23 cellular contexts compared by ENCODE assay signal in the genomic region with DNA sequence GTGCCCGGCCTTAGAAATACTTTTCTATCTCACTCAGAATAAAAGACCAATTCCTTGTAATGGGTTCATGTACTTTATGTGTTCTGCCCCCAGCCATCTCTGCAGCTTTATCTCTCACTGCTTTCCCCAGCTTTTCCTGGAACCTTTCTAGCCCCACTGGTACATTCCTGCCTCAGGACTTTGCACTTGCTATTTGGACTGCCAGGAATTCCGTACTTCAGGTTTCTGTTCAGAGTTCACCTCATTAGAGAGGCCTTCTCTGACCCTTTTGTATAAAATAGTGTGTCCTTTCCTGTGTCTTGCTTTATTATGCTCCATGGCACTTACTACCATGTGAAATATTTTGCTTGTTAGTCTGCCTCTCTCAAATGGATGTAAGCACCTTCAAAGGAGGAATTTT.
DNase-seq lines count a peak whose midpoint lies in the region; ATAC-seq, FAIRE-seq and TF ChIP-seq lines count a peak whose summit lies in the region.
"Had no signal": no experiment of that assay in that cellular context is flagged by ENCODE, and none has a peak within 500 bp of the region (broad histone marks: within the 10 kb centered on the region; RNA-seq: fewer than 3 reads in every experiment).

No MANE protein-coding gene starts in this region.

- no peak overlapping the region for H3K9ac ChIP-seq in liver (ENCODE audit: low read depth in 1 of 2, low read length in 2 of 2)
- H3K9ac ChIP-seq: GM23248 had no signal

- H3K9me3 ChIP-seq in left ventricle myocardium inferior (replicated peaks): no peaks in the 10 kb centered on the region
- no peaks in the 10 kb centered on the region for H3K9me3 ChIP-seq in liver (ENCODE audit: control insufficient read depth in 4 of 4, low read length in 3 of 4)
- no peaks in the 10 kb centered on the region for H3K9me3 ChIP-seq in tibial artery

- intact Hi-C loops in left ventricle myocardium inferior (cut with micrococcal nuclease): no loop called here
- intact Hi-C loops in cardiac septum (cut with DNase I): loop anchor here (5.0 kb wide), 1 partner anchor 112 kb away; the partner anchor contains the start of gene PDLIM5
- intact Hi-C loops in tibial artery (cut with DNase I; ENCODE audit: low total_unique reads): no loop called here

- H3K27me3 ChIP-seq in left ventricle myocardium inferior (ENCODE audit: low read depth) (no peaks in the 10 kb centered on the region), liver (ENCODE audit: control insufficient read depth in 4 of 4, insufficient read depth in 4 of 4, low read length in 3 of 4) (no peaks in the 10 kb centered on the region), tibial artery (no peaks in the 10 kb centered on the region)

- no peak for FAIRE-seq in HTR-8/SVneo (lab: Jason Lieb, UNC)
- FAIRE-seq: A204.1, RCC 7860 had no signal

- H3K9me3 Mint-ChIP-seq in T-helper 2 cell treated with Interferon-gamma antibody and Interleukin-4, amounts not matched to agents 5 μg/mL and 100 μg/mL, for 36 hours: no peaks in the 10 kb centered on the region
- H3K9me3 Mint-ChIP-seq: CD8-positive, alpha-beta memory T cell had no signal

- no peaks in the 10 kb centered on the region for H3K27me3 Mint-ChIP-seq in T-helper 2 cell treated with Interferon-gamma antibody and Interleukin-4, amounts not matched to agents 5 μg/mL and 100 μg/mL, for 36 hours (ENCODE audit: low read depth)
- H3K27me3 Mint-ChIP-seq: CD8-positive, alpha-beta memory T cell had no signal

- H3K36me3 Mint-ChIP-seq in T-helper 2 cell treated with Interferon-gamma antibody and Interleukin-4, amounts not matched to agents 5 μg/mL and 100 μg/mL, for 36 hours (ENCODE audit: low read depth): no peaks in the 10 kb centered on the region
- H3K36me3 Mint-ChIP-seq: CD8-positive, alpha-beta memory T cell had no signal

- H3K4me1 Mint-ChIP-seq in T-helper 2 cell treated with Interferon-gamma antibody and Interleukin-4, amounts not matched to agents 5 μg/mL and 100 μg/mL, for 36 hours (ENCODE audit: low read depth): peaks cover 12% of the 10 kb centered on the region

- DNase-seq in left ventricle myocardium inferior (no peak), cardiac septum (ENCODE audit: low spot score) (no peak), coronary artery (ENCODE audit: low spot score) (no peak), tibial artery (no peak), HTR-8/SVneo (ENCODE audit: insufficient read length, low spot score) (no peak)
- no peak for DNase-seq in T-helper 2 cell treated with Interferon-gamma antibody and Interleukin-4, amounts not matched to agents 5 μg/mL and 100 μg/mL, for 36 hours (ENCODE audit: low spot score)
- DNase-seq: CD8-positive, alpha-beta memory T cell; DMS53; GF-D8; GM23248; HCEC 1CT; Karpas-422; MV-4-11; NCI-H1694; NCI-H2081 treated with DMSO at 0.1 percent for 48 hours; NCI-H446 treated with DMSO at 0.1 percent for 48 hours; NCI-H526 treated with DMSO at 0.1 percent for 48 hours; OCI-M1 had no signal

- H3K27ac ChIP-seq in left ventricle myocardium inferior (replicated peaks) (peak overlapping the region; percentile 74), coronary artery (peak overlapping the region; percentile 7 to 29), liver (ENCODE audit: low read depth in 1 of 2, low read length in 2 of 2) (peak overlapping the region in 1 of 2 donors; percentile 55), tibial artery (peak overlapping the region; percentile 10 to 48)
- H3K27ac ChIP-seq: C4-2B, GM23248 had no signal

- H3K27ac Mint-ChIP-seq in T-helper 2 cell treated with Interferon-gamma antibody and Interleukin-4, amounts not matched to agents 5 μg/mL and 100 μg/mL, for 36 hours: no peak overlapping the region

- ATAC-seq in GM19023 (IDR thresholded peaks at IDR 0.05; ENCODE audit: unreplicated experiment): no peak

- no peak overlapping the region for H3K4me3 ChIP-seq in left ventricle myocardium inferior
- H3K4me3 ChIP-seq in coronary artery: no peak overlapping the region
- H3K4me3 ChIP-seq in liver (ENCODE audit: low read depth in 1 of 3, low read length in 3 of 3): no peak overlapping the region
- H3K4me3 ChIP-seq in tibial artery: no peak overlapping the region
- H3K4me3 ChIP-seq: GM23248 had no signal

- H3K36me3 ChIP-seq in left ventricle myocardium inferior (no peaks in the 10 kb centered on the region), liver (ENCODE audit: control insufficient read depth in 4 of 4, insufficient read depth in 3 of 4, low read depth in 1 of 4, low read length in 3 of 4) (no peaks in the 10 kb centered on the region), tibial artery (no peaks in the 10 kb centered on the region)

- TF ChIP-seq CTCF in left ventricle myocardium inferior (IDR thresholded peaks at IDR 0.05; ENCODE audit: borderline replicate concordance) (no peak), coronary artery (IDR thresholded peaks at IDR 0.05) (no peak), liver (IDR thresholded peaks at IDR 0.05; ENCODE audit: low read depth, low read length, missing input control) (no peak), tibial artery (IDR thresholded peaks at IDR 0.05) (no peak)

- H3K4me1 ChIP-seq in left ventricle myocardium inferior (peaks cover 100% of the 10 kb centered on the region), liver (ENCODE audit: control insufficient read depth in 4 of 4, insufficient read depth in 4 of 4, low read length in 3 of 4) (peaks cover 11 to 60% (median 39%) of the 10 kb centered on the region in 4 donors), tibial artery (peaks cover 0 to 97% (median 43%) of the 10 kb centered on the region in 4 donors)

- peak; percentile 55 to 69 for TF ChIP-seq RAD21 in liver (IDR thresholded peaks at IDR 0.05)

- H3K4me3 Mint-ChIP-seq in T-helper 2 cell treated with Interferon-gamma antibody and Interleukin-4, amounts not matched to agents 5 μg/mL and 100 μg/mL, for 36 hours: no peak overlapping the region
- H3K4me3 Mint-ChIP-seq: CD8-positive, alpha-beta memory T cell had no signal

- WGBS in liver: 34% methylated on average over 2 of the region's 2 CpGs

TF ChIP-seq in liver, 16 proteins besides CTCF, POLR2A, EP300 and RAD21 (continues in another document):
- TF ChIP-seq NR2F2 (IDR thresholded peaks at IDR 0.05) (peak; percentile 72), JUND (IDR thresholded peaks at IDR 0.05) (peak; percentile 85 to 88), MAX (IDR thresholded peaks at IDR 0.05) (peak; percentile 90), FOXA2 (IDR thresholded peaks at IDR 0.05) (peak; percentile 41), FOXA1 (IDR thresholded peaks at IDR 0.05) (no peak), HNF4G (IDR thresholded peaks at IDR 0.05) (peak; percentile 99), EGR1 (IDR thresholded peaks at IDR 0.05; ENCODE audit: low read depth in 2 of 2) (peak; percentile 31 to 66), ZBTB33 (IDR thresholded peaks at IDR 0.05) (peak; percentile 63), TAF1 (conservative IDR thresholded peaks at IDR 0.05) (peak; percentile 56), RXRA (IDR thresholded peaks at IDR 0.05) (peak; percentile 93 to 97), ATF3 (IDR thresholded peaks at IDR 0.05) (peak; percentile 30), YY1 (IDR thresholded peaks at IDR 0.05) (peak; percentile 83), SP1 (IDR thresholded peaks at IDR 0.05) (peak; percentile 99), HNF4A (conservative IDR thresholded peaks at IDR 0.05) (peak; percentile 100)
- TF ChIP-seq, protein P1, sequence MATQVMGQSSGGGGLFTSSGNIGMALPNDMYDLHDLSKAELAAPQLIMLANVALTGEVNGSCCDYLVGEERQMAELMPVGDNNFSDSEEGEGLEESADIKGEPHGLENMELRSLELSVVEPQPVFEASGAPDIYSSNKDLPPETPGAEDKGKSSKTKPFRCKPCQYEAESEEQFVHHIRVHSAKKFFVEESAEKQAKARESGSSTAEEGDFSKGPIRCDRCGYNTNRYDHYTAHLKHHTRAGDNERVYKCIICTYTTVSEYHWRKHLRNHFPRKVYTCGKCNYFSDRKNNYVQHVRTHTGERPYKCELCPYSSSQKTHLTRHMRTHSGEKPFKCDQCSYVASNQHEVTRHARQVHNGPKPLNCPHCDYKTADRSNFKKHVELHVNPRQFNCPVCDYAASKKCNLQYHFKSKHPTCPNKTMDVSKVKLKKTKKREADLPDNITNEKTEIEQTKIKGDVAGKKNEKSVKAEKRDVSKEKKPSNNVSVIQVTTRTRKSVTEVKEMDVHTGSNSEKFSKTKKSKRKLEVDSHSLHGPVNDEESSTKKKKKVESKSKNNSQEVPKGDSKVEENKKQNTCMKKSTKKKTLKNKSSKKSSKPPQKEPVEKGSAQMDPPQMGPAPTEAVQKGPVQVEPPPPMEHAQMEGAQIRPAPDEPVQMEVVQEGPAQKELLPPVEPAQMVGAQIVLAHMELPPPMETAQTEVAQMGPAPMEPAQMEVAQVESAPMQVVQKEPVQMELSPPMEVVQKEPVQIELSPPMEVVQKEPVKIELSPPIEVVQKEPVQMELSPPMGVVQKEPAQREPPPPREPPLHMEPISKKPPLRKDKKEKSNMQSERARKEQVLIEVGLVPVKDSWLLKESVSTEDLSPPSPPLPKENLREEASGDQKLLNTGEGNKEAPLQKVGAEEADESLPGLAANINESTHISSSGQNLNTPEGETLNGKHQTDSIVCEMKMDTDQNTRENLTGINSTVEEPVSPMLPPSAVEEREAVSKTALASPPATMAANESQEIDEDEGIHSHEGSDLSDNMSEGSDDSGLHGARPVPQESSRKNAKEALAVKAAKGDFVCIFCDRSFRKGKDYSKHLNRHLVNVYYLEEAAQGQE (IDR thresholded peaks at IDR 0.05): peak; percentile 80
